8 cellular contexts compared by ENCODE assay signal in the genomic region with DNA sequence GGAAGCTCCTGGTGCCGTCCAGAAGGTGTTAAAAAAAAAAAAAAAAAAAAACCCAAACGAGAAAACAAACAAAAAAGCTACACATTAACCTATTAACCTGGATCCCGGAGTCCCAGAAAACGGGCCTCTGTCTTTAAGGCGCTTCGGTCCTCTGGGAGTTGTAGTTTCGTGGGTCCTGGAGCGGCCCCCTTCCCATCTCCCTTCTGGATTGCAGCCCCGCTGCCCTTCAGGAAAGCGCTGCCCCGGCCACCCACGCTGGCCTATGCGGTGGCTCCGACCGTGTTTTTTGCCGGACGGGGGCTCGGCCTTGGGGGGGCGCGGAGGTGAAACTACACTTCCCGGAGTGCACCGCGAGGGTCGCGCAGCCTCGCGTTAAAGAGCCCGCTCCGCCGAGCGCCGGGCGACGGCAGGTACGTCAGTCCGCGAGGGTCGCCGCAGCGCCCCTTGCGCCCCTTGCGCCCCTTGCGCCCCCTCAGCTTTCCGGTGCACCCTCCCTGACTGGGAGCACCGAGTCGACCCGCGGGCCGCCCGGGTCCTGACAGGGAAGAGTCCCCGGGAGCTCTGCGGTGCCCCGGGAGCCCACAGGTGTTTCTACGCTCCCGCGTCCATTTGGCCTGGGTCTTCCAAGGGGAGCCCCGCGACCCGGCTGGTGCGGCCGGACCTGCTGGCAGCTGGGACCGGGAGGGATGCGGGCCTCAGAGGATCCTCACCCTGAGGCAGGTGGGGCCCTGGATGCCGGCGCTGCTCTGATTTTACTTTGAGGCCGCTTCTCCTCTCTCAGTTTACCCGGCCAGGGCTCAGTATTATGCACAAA. TPM values are rescaled to one million over a fixed set of nuclear protein-coding genes. Genes with fewer than 3 reads are reported as not detected.
DNase-seq lines count a peak whose midpoint lies in the region; ATAC-seq and TF ChIP-seq lines count a peak whose summit lies in the region.

A gene (plus strand): TSS at position 375 of the 814 bp plus-strand sequence. CDS start 8,596 bp downstream, outside the sequence.

- peak; percentile 82 for ATAC-seq in HG03378 (IDR thresholded peaks at IDR 0.05; ENCODE audit: unreplicated experiment)

- no peak for TF ChIP-seq CTCF in esophagus muscularis mucosa (IDR thresholded peaks at IDR 0.05)

- H3K36me3 ChIP-seq in BLaER1 treated with 17β-estradiol and CSF1 and Interleukin-3, amounts not matched to agents 10 nM and 100 nM, result no peaks in the 10 kb centered on the region
- H3K36me3 ChIP-seq in NT2/D1 (ENCODE audit: insufficient read depth, insufficient read length, low read length) (no peaks in the 10 kb centered on the region), esophagus muscularis mucosa (peaks cover 0 to 6% (median 0%) of the 10 kb centered on the region in 4 donors)

- H3K9me3 ChIP-seq in BLaER1 treated with 17β-estradiol and CSF1 and Interleukin-3, amounts not matched to agents 10 nM and 100 nM (replicated peaks in 1 of 11), result no peaks in the 10 kb centered on the region
- H3K9me3 ChIP-seq in NT2/D1 (ENCODE audit: insufficient read depth, low read length) (peaks cover 5% of the 10 kb centered on the region; the same call in 1 of the 2 replicates), esophagus muscularis mucosa (no peaks in the 10 kb centered on the region)

- peak within 1 kb of the TSS; percentile 82 to 100 (median 88) for H3K4me3 ChIP-seq in BLaER1 treated with 17β-estradiol and CSF1 and Interleukin-3, amounts not matched to agents 10 nM and 100 nM
- peak within 1 kb of the TSS; percentile 88 for H3K4me3 ChIP-seq in NT2/D1 (ENCODE audit: insufficient read length, low read depth)
- peak within 1 kb of the TSS; percentile 86 to 98 (median 94) for H3K4me3 ChIP-seq in esophagus muscularis mucosa

- H3K4me1 ChIP-seq in BLaER1 treated with 17β-estradiol and CSF1 and Interleukin-3, amounts not matched to agents 10 nM and 100 nM, result peaks cover 14 to 23% (median 18%) of the 10 kb centered on the region in 10 experiments
- H3K4me1 ChIP-seq in NT2/D1 (ENCODE audit: insufficient read depth, insufficient read length), result no peaks in the 10 kb centered on the region
- H3K4me1 ChIP-seq in esophagus muscularis mucosa, result peaks cover 15 to 30% (median 25%) of the 10 kb centered on the region in 4 donors

- under 1% methylated on average over 40 of the region's 67 CpGs for WGBS in esophagus muscularis mucosa

- peak; percentile 53 for TF ChIP-seq POLR2A in GM19193 (IDR thresholded peaks at IDR 0.05; ENCODE audit: extremely low read depth, insufficient read depth, insufficient read length)
- no peak for TF ChIP-seq POLR2A in esophagus muscularis mucosa (IDR thresholded peaks at IDR 0.05; ENCODE audit: low read depth)

- H3K27ac ChIP-seq in BLaER1 treated with 17β-estradiol and CSF1 and Interleukin-3, amounts not matched to agents 10 nM and 100 nM, result peak within 1 kb of the TSS; percentile 96 to 100 (median 99)
- peak within 1 kb of the TSS; percentile 90 to 96 (median 94) for H3K27ac ChIP-seq in esophagus muscularis mucosa (replicated peaks in 1 of 4)

- H4K20me1 ChIP-seq in BLaER1 treated with 17β-estradiol and CSF1 and Interleukin-3, amounts not matched to agents 10 nM and 100 nM, result no peaks in the 10 kb centered on the region

- H3K4me2 ChIP-seq in BLaER1 treated with 17β-estradiol and CSF1 and Interleukin-3, amounts not matched to agents 10 nM and 100 nM, result peak within 1 kb of the TSS; percentile 81 to 99 (median 93)

- no peak for TF ChIP-seq EP300 in esophagus muscularis mucosa (IDR thresholded peaks at IDR 0.05)

- no peaks in the 10 kb centered on the region for H3K27me3 ChIP-seq in BLaER1 treated with 17β-estradiol and CSF1 and Interleukin-3, amounts not matched to agents 10 nM and 100 nM
- H3K27me3 ChIP-seq in NT2/D1 (ENCODE audit: insufficient read depth, insufficient read length), result no peaks in the 10 kb centered on the region
- peaks cover 0 to 7% (median 0%) of the 10 kb centered on the region in 4 donors for H3K27me3 ChIP-seq in esophagus muscularis mucosa

- DNase-seq in NT2/D1 (ENCODE audit: low read depth, low spot score), result peak; percentile 74
- peak; percentile 82 for DNase-seq in activated T-cell treated with anti-CD3 and anti-CD28 coated beads, Interleukin-2, amount 50 U/mL, for 1 hour
- DNase-seq in esophagus muscularis mucosa (ENCODE audit: extremely low spot score), result no peak
- DNase-seq in myocyte (ENCODE audit: low read depth), result peak; percentile 76
- DNase-seq in stimulated activated CD8-positive, alpha-beta memory T cell treated with anti-CD3 and anti-CD28 coated beads, Interleukin-7, amount 100 ng/mL, for 48 hours (ENCODE audit: extremely low read depth in 1 of 2, low read depth in 1 of 2), result peak; percentile 39 to 43

- H3K9ac ChIP-seq in BLaER1 treated with 17β-estradiol and CSF1 and Interleukin-3, amounts not matched to agents 10 nM and 100 nM, result peak within 1 kb of the TSS; percentile 91 to 100 (median 97)
- H3K9ac ChIP-seq in NT2/D1 (ENCODE audit: insufficient read length, low read depth), result peak within 1 kb of the TSS; percentile 96

- intact Hi-C loops in esophagus muscularis mucosa (cut with DNase I), result loop anchor here (5.0 kb wide), 1 partner anchor 72 kb away; no protein-coding TSS in a partner anchor

RNA-seq across cellular contexts. Expression of the gene that starts here (rescaled TPM):
- total RNA-seq in esophagus muscularis mucosa, result 10 to 100 TPM in 3 of 4 donors, 1 to 10 TPM in 1; 8.3 to 13.7 (median 12.3) TPM
- 11.4 and 16.8 TPM in 2 replicates for total RNA-seq in myocyte
- polyA plus RNA-seq in myocyte (2012), result 9.4 TPM
